ENCODE assay signal across 1 cellular context in the genomic region with DNA sequence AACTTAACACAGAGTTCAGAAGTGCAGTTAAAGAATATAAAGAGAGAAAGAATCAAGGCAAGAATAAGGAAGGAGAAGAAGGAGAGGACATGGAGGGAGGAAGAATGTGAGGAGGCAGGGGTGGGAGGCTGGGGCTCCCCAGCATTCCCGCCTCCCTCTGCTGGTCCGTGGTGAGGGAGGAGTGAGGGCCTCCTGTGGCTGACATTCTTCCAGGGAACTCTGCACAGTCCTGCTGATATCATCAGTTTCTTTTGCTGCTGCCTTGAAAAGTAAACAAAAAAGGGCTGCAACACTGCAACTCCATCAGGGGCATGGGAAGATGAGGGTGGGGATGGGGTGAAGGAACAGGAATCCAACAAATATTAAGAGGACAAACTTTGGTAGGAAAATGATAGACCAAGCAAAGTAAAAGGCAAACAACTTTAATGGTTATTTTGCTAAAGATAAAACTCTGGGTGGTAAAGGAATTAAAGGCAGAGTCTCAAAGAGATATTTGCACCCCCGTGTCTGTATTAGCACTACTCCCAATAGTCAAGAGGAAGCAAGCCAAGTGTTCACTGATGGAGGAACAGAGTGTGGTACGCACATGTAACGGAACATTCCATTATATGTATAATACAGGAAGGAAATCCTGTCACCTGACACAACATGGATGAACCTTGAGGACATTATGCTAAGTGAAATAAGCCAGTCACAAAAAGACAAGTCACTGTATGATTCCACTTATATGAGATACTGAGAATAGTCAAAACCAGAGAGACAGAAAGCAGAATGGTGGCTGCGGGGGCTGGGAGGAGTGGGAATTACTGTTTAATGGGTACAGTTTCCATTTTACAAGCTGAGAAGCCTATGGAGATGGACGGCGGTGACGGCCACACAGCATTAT.
TF ChIP-seq lines count a peak whose summit lies in the region.

No MANE protein-coding gene starts in this region.

TF ChIP-seq in HepG2, 621 proteins besides CTCF, POLR2A, EP300 and RAD21 (continued from another document and continues in another):
- TF ChIP-seq, protein P1, sequence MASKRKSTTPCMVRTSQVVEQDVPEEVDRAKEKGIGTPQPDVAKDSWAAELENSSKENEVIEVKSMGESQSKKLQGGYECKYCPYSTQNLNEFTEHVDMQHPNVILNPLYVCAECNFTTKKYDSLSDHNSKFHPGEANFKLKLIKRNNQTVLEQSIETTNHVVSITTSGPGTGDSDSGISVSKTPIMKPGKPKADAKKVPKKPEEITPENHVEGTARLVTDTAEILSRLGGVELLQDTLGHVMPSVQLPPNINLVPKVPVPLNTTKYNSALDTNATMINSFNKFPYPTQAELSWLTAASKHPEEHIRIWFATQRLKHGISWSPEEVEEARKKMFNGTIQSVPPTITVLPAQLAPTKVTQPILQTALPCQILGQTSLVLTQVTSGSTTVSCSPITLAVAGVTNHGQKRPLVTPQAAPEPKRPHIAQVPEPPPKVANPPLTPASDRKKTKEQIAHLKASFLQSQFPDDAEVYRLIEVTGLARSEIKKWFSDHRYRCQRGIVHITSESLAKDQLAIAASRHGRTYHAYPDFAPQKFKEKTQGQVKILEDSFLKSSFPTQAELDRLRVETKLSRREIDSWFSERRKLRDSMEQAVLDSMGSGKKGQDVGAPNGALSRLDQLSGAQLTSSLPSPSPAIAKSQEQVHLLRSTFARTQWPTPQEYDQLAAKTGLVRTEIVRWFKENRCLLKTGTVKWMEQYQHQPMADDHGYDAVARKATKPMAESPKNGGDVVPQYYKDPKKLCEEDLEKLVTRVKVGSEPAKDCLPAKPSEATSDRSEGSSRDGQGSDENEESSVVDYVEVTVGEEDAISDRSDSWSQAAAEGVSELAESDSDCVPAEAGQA (IDR thresholded peaks at IDR 0.05; ENCODE audit: low read depth), result no peak; the same call in 1 of the 2 replicates
- TF ChIP-seq, protein P1 (CRISPR knock-in tag; IDR thresholded peaks at IDR 0.05; ENCODE audit: borderline replicate concordance), result no peak
- TF ChIP-seq, protein P2, sequence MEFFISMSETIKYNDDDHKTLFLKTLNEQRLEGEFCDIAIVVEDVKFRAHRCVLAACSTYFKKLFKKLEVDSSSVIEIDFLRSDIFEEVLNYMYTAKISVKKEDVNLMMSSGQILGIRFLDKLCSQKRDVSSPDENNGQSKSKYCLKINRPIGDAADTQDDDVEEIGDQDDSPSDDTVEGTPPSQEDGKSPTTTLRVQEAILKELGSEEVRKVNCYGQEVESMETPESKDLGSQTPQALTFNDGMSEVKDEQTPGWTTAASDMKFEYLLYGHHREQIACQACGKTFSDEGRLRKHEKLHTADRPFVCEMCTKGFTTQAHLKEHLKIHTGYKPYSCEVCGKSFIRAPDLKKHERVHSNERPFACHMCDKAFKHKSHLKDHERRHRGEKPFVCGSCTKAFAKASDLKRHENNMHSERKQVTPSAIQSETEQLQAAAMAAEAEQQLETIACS (CRISPR knock-in tag; IDR thresholded peaks at IDR 0.05), result no peak
- TF ChIP-seq ZNF431 (CRISPR knock-in tag; IDR thresholded peaks at IDR 0.05; ENCODE audit: borderline replicate concordance, low read depth), result no peak
- TF ChIP-seq ARNTL (CRISPR knock-in tag; IDR thresholded peaks at IDR 0.05), result no peak
- TF ChIP-seq EZH2 (conservative IDR thresholded peaks at IDR 0.05; ENCODE audit: low read depth, low read length), result no peak
- no peak for TF ChIP-seq ZNF484 (CRISPR knock-in tag; IDR thresholded peaks at IDR 0.05; ENCODE audit: borderline replicate concordance, low read depth)
- no peak for TF ChIP-seq TOPORS (CRISPR knock-in tag; IDR thresholded peaks at IDR 0.05)
- peak; percentile 53; the same call in 1 of the 2 replicates for TF ChIP-seq ZNF746 (CRISPR knock-in tag; IDR thresholded peaks at IDR 0.05)
- no peak for TF ChIP-seq ZKSCAN8 (CRISPR knock-in tag; IDR thresholded peaks at IDR 0.05; ENCODE audit: borderline replicate concordance)
- no peak for TF ChIP-seq ZNF547 (CRISPR knock-in tag; IDR thresholded peaks at IDR 0.05)
- TF ChIP-seq FOXJ3 (CRISPR knock-in tag; IDR thresholded peaks at IDR 0.05; ENCODE audit: borderline replicate concordance), result no peak
- TF ChIP-seq MTA1 (CRISPR knock-in tag; IDR thresholded peaks at IDR 0.05; ENCODE audit: borderline replicate concordance), result 0 out of 2 replicates have a peak, but pooled peaks have one; percentile 24
- TF ChIP-seq ZNF101 (CRISPR knock-in tag; IDR thresholded peaks at IDR 0.05; ENCODE audit: borderline replicate concordance, low read depth), result no peak
- TF ChIP-seq, protein P3, sequence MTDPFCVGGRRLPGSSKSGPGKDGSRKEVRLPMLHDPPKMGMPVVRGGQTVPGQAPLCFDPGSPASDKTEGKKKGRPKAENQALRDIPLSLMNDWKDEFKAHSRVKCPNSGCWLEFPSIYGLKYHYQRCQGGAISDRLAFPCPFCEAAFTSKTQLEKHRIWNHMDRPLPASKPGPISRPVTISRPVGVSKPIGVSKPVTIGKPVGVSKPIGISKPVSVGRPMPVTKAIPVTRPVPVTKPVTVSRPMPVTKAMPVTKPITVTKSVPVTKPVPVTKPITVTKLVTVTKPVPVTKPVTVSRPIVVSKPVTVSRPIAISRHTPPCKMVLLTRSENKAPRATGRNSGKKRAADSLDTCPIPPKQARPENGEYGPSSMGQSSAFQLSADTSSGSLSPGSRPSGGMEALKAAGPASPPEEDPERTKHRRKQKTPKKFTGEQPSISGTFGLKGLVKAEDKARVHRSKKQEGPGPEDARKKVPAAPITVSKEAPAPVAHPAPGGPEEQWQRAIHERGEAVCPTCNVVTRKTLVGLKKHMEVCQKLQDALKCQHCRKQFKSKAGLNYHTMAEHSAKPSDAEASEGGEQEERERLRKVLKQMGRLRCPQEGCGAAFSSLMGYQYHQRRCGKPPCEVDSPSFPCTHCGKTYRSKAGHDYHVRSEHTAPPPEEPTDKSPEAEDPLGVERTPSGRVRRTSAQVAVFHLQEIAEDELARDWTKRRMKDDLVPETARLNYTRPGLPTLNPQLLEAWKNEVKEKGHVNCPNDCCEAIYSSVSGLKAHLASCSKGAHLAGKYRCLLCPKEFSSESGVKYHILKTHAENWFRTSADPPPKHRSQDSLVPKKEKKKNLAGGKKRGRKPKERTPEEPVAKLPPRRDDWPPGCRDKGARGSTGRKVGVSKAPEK (CRISPR knock-in tag; IDR thresholded peaks at IDR 0.05; ENCODE audit: borderline replicate concordance), result no peak
- no peak for TF ChIP-seq RCOR2 (CRISPR knock-in tag; IDR thresholded peaks at IDR 0.05)
- TF ChIP-seq, protein P4, sequence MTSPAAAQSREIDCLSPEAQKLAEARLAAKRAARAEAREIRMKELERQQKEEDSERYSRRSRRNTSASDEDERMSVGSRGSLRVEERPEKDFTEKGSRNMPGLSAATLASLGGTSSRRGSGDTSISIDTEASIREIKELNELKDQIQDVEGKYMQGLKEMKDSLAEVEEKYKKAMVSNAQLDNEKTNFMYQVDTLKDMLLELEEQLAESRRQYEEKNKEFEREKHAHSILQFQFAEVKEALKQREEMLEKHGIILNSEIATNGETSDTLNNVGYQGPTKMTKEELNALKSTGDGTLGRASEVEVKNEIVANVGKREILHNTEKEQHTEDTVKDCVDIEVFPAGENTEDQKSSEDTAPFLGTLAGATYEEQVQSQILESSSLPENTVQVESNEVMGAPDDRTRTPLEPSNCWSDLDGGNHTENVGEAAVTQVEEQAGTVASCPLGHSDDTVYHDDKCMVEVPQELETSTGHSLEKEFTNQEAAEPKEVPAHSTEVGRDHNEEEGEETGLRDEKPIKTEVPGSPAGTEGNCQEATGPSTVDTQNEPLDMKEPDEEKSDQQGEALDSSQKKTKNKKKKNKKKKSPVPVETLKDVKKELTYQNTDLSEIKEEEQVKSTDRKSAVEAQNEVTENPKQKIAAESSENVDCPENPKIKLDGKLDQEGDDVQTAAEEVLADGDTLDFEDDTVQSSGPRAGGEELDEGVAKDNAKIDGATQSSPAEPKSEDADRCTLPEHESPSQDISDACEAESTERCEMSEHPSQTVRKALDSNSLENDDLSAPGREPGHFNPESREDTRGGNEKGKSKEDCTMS (CRISPR knock-in tag; conservative IDR thresholded peaks at IDR 0.05), result no peak
- TF ChIP-seq KLF15 (CRISPR knock-in tag; IDR thresholded peaks at IDR 0.05; ENCODE audit: borderline replicate concordance), result no peak
- no peak for TF ChIP-seq ZSCAN22 (CRISPR knock-in tag; IDR thresholded peaks at IDR 0.05)
- TF ChIP-seq, protein P5, sequence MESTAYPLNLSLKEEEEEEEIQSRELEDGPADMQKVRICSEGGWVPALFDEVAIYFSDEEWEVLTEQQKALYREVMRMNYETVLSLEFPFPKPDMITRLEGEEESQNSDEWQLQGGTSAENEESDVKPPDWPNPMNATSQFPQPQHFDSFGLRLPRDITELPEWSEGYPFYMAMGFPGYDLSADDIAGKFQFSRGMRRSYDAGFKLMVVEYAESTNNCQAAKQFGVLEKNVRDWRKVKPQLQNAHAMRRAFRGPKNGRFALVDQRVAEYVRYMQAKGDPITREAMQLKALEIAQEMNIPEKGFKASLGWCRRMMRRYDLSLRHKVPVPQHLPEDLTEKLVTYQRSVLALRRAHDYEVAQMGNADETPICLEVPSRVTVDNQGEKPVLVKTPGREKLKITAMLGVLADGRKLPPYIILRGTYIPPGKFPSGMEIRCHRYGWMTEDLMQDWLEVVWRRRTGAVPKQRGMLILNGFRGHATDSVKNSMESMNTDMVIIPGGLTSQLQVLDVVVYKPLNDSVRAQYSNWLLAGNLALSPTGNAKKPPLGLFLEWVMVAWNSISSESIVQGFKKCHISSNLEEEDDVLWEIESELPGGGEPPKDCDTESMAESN (CRISPR knock-in tag; conservative IDR thresholded peaks at IDR 0.05), result 0 out of 2 replicates have a peak, but pooled peaks have one; percentile 40
- no peak for TF ChIP-seq ZNF850 (CRISPR knock-in tag; conservative IDR thresholded peaks at IDR 0.05)
- 0 out of 2 replicates have a peak, but pooled peaks have one; percentile 61 for TF ChIP-seq SMYD3 (CRISPR knock-in tag; IDR thresholded peaks at IDR 0.05)
- TF ChIP-seq, protein P6, sequence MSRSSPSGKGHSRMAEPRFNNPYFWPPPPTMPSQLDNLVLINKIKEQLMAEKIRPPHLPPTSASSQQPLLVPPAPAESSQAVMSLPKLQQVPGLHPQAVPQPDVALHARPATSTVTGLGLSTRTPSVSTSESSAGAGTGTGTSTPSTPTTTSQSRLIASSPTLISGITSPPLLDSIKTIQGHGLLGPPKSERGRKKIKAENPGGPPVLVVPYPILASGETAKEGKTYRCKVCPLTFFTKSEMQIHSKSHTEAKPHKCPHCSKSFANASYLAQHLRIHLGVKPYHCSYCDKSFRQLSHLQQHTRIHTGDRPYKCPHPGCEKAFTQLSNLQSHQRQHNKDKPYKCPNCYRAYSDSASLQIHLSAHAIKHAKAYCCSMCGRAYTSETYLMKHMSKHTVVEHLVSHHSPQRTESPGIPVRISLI (CRISPR knock-in tag; IDR thresholded peaks at IDR 0.05; ENCODE audit: borderline replicate concordance), result no peak
- TF ChIP-seq, protein P7, sequence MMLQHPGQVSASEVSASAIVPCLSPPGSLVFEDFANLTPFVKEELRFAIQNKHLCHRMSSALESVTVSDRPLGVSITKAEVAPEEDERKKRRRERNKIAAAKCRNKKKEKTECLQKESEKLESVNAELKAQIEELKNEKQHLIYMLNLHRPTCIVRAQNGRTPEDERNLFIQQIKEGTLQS (CRISPR knock-in tag; IDR thresholded peaks at IDR 0.05), result no peak
- no peak for TF ChIP-seq PITX1 (CRISPR knock-in tag; IDR thresholded peaks at IDR 0.05)
- TF ChIP-seq, protein P8, sequence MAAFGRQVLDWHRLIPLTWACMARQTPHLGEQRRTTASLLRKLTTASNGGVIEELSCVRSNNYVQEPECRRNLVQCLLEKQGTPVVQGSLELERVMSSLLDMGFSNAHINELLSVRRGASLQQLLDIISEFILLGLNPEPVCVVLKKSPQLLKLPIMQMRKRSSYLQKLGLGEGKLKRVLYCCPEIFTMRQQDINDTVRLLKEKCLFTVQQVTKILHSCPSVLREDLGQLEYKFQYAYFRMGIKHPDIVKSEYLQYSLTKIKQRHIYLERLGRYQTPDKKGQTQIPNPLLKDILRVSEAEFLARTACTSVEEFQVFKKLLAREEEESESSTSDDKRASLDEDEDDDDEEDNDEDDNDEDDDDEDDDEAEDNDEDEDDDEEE (CRISPR knock-in tag; IDR thresholded peaks at IDR 0.05), result no peak
- TF ChIP-seq, protein P9, sequence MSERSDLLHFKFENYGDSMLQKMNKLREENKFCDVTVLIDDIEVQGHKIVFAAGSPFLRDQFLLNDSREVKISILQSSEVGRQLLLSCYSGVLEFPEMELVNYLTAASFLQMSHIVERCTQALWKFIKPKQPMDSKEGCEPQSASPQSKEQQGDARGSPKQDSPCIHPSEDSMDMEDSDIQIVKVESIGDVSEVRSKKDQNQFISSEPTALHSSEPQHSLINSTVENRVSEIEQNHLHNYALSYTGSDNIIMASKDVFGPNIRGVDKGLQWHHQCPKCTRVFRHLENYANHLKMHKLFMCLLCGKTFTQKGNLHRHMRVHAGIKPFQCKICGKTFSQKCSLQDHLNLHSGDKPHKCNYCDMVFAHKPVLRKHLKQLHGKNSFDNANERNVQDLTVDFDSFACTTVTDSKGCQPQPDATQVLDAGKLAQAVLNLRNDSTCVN (CRISPR knock-in tag; IDR thresholded peaks at IDR 0.05; ENCODE audit: borderline replicate concordance), result no peak
- 0 out of 2 replicates have a peak, but pooled peaks have one; percentile 15 for TF ChIP-seq MED1 (CRISPR knock-in tag; IDR thresholded peaks at IDR 0.05)
- no peak for TF ChIP-seq ZBTB7A (CRISPR knock-in tag; IDR thresholded peaks at IDR 0.05)
- no peak for TF ChIP-seq ZSCAN20 (CRISPR knock-in tag; IDR thresholded peaks at IDR 0.05; ENCODE audit: borderline replicate concordance)
- peak; percentile 50 for TF ChIP-seq TEAD3 (CRISPR knock-in tag; optimal IDR thresholded peaks at IDR 0.05; ENCODE audit: borderline replicate concordance)
- TF ChIP-seq POLR2G (IDR thresholded peaks at IDR 0.05; ENCODE audit: low read depth, low read length), result no peak
